Comparison of ENCODE assay signal across 8 cellular contexts in genomic region chr11:46918087-46918751, GRCh38. TPM values are rescaled to one million over a fixed set of nuclear protein-coding genes. Genes with fewer than 3 reads are reported as not detected.
DNase-seq lines count a peak whose midpoint lies in the region; ATAC-seq, FAIRE-seq and TF ChIP-seq lines count a peak whose summit lies in the region.

Gene LRP4 (minus strand): TSS chr11:46918550. CDS start chr11:46918379, 171 bp downstream.

- no peak within 1 kb of the TSS for H3K27ac ChIP-seq in CD4-positive, CD25-positive, alpha-beta regulatory T cell (ENCODE audit: insufficient read depth, low read length, poor library complexity, severe bottlenecking)
- H3K27ac ChIP-seq in H9 (ENCODE audit: insufficient read length, low read depth, low read length): no peak within 1 kb of the TSS
- peak within 1 kb of the TSS; percentile 78 for H3K27ac ChIP-seq in keratinocyte (ENCODE audit: control insufficient read depth, insufficient read depth, low read length)

- TF ChIP-seq CTCF in H9 (conservative IDR thresholded peaks at IDR 0.05) (no peak), bronchial epithelial cell (IDR thresholded peaks at IDR 0.05; ENCODE audit: insufficient read depth, low read length, severe bottlenecking) (no peak), keratinocyte (optimal IDR thresholded peaks at IDR 0.05 in 1 of 3, IDR thresholded peaks at IDR 0.05 in 1 of 3, conservative IDR thresholded peaks at IDR 0.05 in 1 of 3; ENCODE audit: extremely low read depth in 1 of 3, insufficient read depth in 2 of 3, low read length in 3 of 3) (no peak)

- no peak within 1 kb of the TSS for H3K23ac ChIP-seq in H9 (ENCODE audit: insufficient read length, low read depth, low read length)

- H2BK12ac ChIP-seq in H9 (ENCODE audit: insufficient read length, low read depth, low read length): no peak within 1 kb of the TSS

- CTCF ChIA-PET in T-cell (lab: Charles Lee): interaction anchor here in 1 of 2 donors (0.6 kb wide), 1 partner anchor 538 kb away, joined by 5 read pairs; no protein-coding TSS in a partner anchor

- peak; percentile 30 to 45 for ATAC-seq in CD4-positive, CD25-positive, alpha-beta regulatory T cell (ENCODE audit: low read depth in 2 of 2)
- peak; percentile 56 to 65 (median 63) for ATAC-seq in T-cell (replicated peaks in 1 of 4)

- no CpG with 5 or more reads among the region's 95 CpGs for WGBS in H9 (ENCODE audit: extremely low coverage, insufficient read length, low lambda C conversion rate)

- no peak within 1 kb of the TSS for H4K5ac ChIP-seq in H9 (ENCODE audit: insufficient read length, low read depth, low read length)

- H2AFZ ChIP-seq in H9 (ENCODE audit: low read length) (no peak within 1 kb of the TSS), keratinocyte (ENCODE audit: control insufficient read depth, low read length) (peak within 1 kb of the TSS; percentile 72)

- H3K27me3 ChIP-seq in CD4-positive, CD25-positive, alpha-beta regulatory T cell (ENCODE audit: control insufficient read depth, insufficient read depth, low read length): peaks cover 39% of the 10 kb centered on the region
- H3K27me3 ChIP-seq in H9 (ENCODE audit: insufficient read depth, low read length): no peaks in the 10 kb centered on the region; the same call in 1 of the 2 replicates
- no peaks in the 10 kb centered on the region for H3K27me3 ChIP-seq in bronchial epithelial cell (ENCODE audit: control insufficient read depth, insufficient read depth, low read length)
- H3K27me3 ChIP-seq in keratinocyte (ENCODE audit: control insufficient read depth, extremely low read depth, insufficient read depth, low read length): no peaks in the 10 kb centered on the region

- peak within 1 kb of the TSS; percentile 51 for H3K4me3 ChIP-seq in CD4-positive, CD25-positive, alpha-beta regulatory T cell (ENCODE audit: low read depth, low read length)
- peak within 1 kb of the TSS; percentile 57 for H3K4me3 ChIP-seq in bronchial epithelial cell (ENCODE audit: low read depth, low read length)
- H3K4me3 ChIP-seq in keratinocyte (ENCODE audit: control insufficient read depth in 2 of 3, extremely low read depth in 1 of 3, insufficient read depth in 2 of 3, low read depth in 1 of 3, low read length in 3 of 3): peak within 1 kb of the TSS; percentile 51 to 84 (median 83)

- H3K27me3 Mint-ChIP-seq in CD4-positive, CD25-positive, alpha-beta regulatory T cell: peaks cover 71% of the 10 kb centered on the region
- H3K27me3 Mint-ChIP-seq in H9 (ENCODE audit: low read depth): peaks cover 42% of the 10 kb centered on the region
- peaks cover 51 to 60% of the 10 kb centered on the region in 2 donors for H3K27me3 Mint-ChIP-seq in T-cell

- H2AK5ac ChIP-seq in H9 (ENCODE audit: insufficient read length, low read length): no peak within 1 kb of the TSS

- no peaks in the 10 kb centered on the region for H3K9me1 ChIP-seq in keratinocyte (ENCODE audit: control insufficient read depth, extremely low read depth, insufficient read depth, low read length)

- no peak within 1 kb of the TSS for H2BK5ac ChIP-seq in H9 (ENCODE audit: insufficient read length, low read length)

- H2BK20ac ChIP-seq in H9 (ENCODE audit: low read depth, low read length, poor library complexity, severe bottlenecking): no peak within 1 kb of the TSS

- no peak within 1 kb of the TSS for H3K56ac ChIP-seq in H9 (ENCODE audit: insufficient read length, low read depth, low read length)

- H3K79me1 ChIP-seq in H9 (ENCODE audit: insufficient read depth, low read depth, low read length, poor library complexity, severe bottlenecking): no peaks in the 10 kb centered on the region

- dilution Hi-C loops in keratinocyte (cut with MboI; ENCODE audit: extremely low pct_ligation_motif_present, low sequenced_read_pairs): no loop called here

- peaks cover 3% of the 10 kb centered on the region; the same call in 1 of the 2 replicates for H3K79me2 ChIP-seq in H9 (ENCODE audit: insufficient read depth, low read length)
- H3K79me2 ChIP-seq in keratinocyte (ENCODE audit: control insufficient read depth, insufficient read depth, low read length): no peaks in the 10 kb centered on the region

- FAIRE-seq in bronchial epithelial cell (lab: Jason Lieb, UNC) (no peak), keratinocyte (lab: Jason Lieb, UNC) (no peak)

- H3K9ac ChIP-seq in H9 (ENCODE audit: extremely low read depth, insufficient read length, low read length) (peak within 1 kb of the TSS; percentile 35), keratinocyte (ENCODE audit: control insufficient read depth, extremely low read depth, insufficient read depth, low read length) (peak within 1 kb of the TSS; percentile 81)

- peak within 1 kb of the TSS in 1 of 3 donors; percentile 61 for H3K27ac Mint-ChIP-seq in CD4-positive, CD25-positive, alpha-beta regulatory T cell
- H3K27ac Mint-ChIP-seq in H9: peak within 1 kb of the TSS; percentile 54 to 84 (median 73); a peak in 4 of 7 replicates
- peak within 1 kb of the TSS in 1 of 2 donors; percentile 21 for H3K27ac Mint-ChIP-seq in T-cell

- H3K36me3 ChIP-seq in CD4-positive, CD25-positive, alpha-beta regulatory T cell (ENCODE audit: control insufficient read depth, insufficient read depth, low read length): no peaks in the 10 kb centered on the region
- H3K36me3 ChIP-seq in bronchial epithelial cell (ENCODE audit: control insufficient read depth, insufficient read depth, low read length) (no peaks in the 10 kb centered on the region), keratinocyte (ENCODE audit: control insufficient read depth in 2 of 2, extremely low read depth in 1 of 2, insufficient read depth in 2 of 2, low read length in 2 of 2) (no peaks in the 10 kb centered on the region)

- H3K18ac ChIP-seq in H9 (ENCODE audit: insufficient read length, low read depth, low read length): no peak within 1 kb of the TSS

- H2BK120ac ChIP-seq in H9 (ENCODE audit: low read depth, low read length, poor library complexity, severe bottlenecking): no peak within 1 kb of the TSS

- H3K4me1 ChIP-seq in CD4-positive, CD25-positive, alpha-beta regulatory T cell (ENCODE audit: control insufficient read depth, insufficient read depth, low read length, poor library complexity, severe bottlenecking): peaks cover 25% of the 10 kb centered on the region
- H3K4me1 ChIP-seq in H9 (ENCODE audit: insufficient read depth, low read length) (peaks cover 8% of the 10 kb centered on the region; the same call in 1 of the 2 replicates), keratinocyte (ENCODE audit: control insufficient read depth, extremely low read depth, insufficient read depth, low read length) (peaks cover 53% of the 10 kb centered on the region)

- H3K23me2 ChIP-seq in H9 (ENCODE audit: insufficient read length, low read depth, low read length, poor library complexity, severe bottlenecking): peaks cover 19% of the 10 kb centered on the region

- no peak within 1 kb of the TSS for H4K8ac ChIP-seq in H9 (replicated peaks; ENCODE audit: insufficient read length, low read depth, low read length)

- no peak within 1 kb of the TSS for H2BK15ac ChIP-seq in H9 (ENCODE audit: low read depth, low read length)

- peaks cover 6 to 33% (median 23%) of the 10 kb centered on the region in 4 donors for H3K4me1 Mint-ChIP-seq in CD4-positive, CD25-positive, alpha-beta regulatory T cell
- H3K4me1 Mint-ChIP-seq in H9 (peaks cover 51 to 54% of the 10 kb centered on the region in 2 experiments), T-cell (peaks cover 25 to 29% (median 28%) of the 10 kb centered on the region in 3 donors)

- H3K9me3 ChIP-seq in CD4-positive, CD25-positive, alpha-beta regulatory T cell (ENCODE audit: control insufficient read depth in 2 of 2, low read length in 2 of 2): no peaks in the 10 kb centered on the region
- H3K9me3 ChIP-seq in H9 (ENCODE audit: control insufficient read depth, low read depth, low read length) (no peaks in the 10 kb centered on the region), keratinocyte (ENCODE audit: control insufficient read depth, low read depth, low read length) (no peaks in the 10 kb centered on the region)

- H3K4me3 Mint-ChIP-seq in CD4-positive, CD25-positive, alpha-beta regulatory T cell: peak within 1 kb of the TSS; percentile 25 to 90 (median 78)
- H3K4me3 Mint-ChIP-seq in H9 (peak within 1 kb of the TSS; percentile 79 to 97), T-cell (peak within 1 kb of the TSS; percentile 73 to 81 (median 73))

- H3K9me3 Mint-ChIP-seq in CD4-positive, CD25-positive, alpha-beta regulatory T cell: peaks cover 0 to 3% (median 0%) of the 10 kb centered on the region in 7 donors
- H3K9me3 Mint-ChIP-seq in H9 (no peaks in the 10 kb centered on the region; a peak in 1 of 5 replicates), T-cell (no peaks in the 10 kb centered on the region)

- H3K4me2 ChIP-seq in H9 (ENCODE audit: insufficient read depth, insufficient read length, low read length): peak within 1 kb of the TSS; percentile 91
- H3K4me2 ChIP-seq in keratinocyte (ENCODE audit: control insufficient read depth, extremely low read depth, insufficient read depth, low read depth, low read length): peak within 1 kb of the TSS; percentile 93

- POLR2A ChIA-PET in T-cell (lab: Charles Lee): no interaction called here

- H3K14ac ChIP-seq in H9 (ENCODE audit: insufficient read depth, low read length): no peak within 1 kb of the TSS; the same call in 1 of the 2 replicates

- H3K36me3 Mint-ChIP-seq in CD4-positive, CD25-positive, alpha-beta regulatory T cell: no peaks in the 10 kb centered on the region
- H3K36me3 Mint-ChIP-seq in H9 (ENCODE audit: insufficient read depth in 1 of 3, low read depth in 3 of 3) (peaks cover 2 to 4% (median 4%) of the 10 kb centered on the region in 3 experiments; a peak in 4 of 7 replicates), T-cell (no peaks in the 10 kb centered on the region)

- no peak within 1 kb of the TSS for H3T11ph ChIP-seq in H9 (ENCODE audit: low read length)

- H4K20me1 ChIP-seq in H9 (ENCODE audit: control insufficient read depth, insufficient read depth, insufficient read length) (no peaks in the 10 kb centered on the region), keratinocyte (ENCODE audit: control insufficient read depth, extremely low read depth, insufficient read depth, low read length) (no peaks in the 10 kb centered on the region)

- H3K4ac ChIP-seq in H9 (ENCODE audit: low read depth, low read length): no peak within 1 kb of the TSS

- H4K91ac ChIP-seq in H9 (ENCODE audit: insufficient read length, low read depth, low read length): no peak within 1 kb of the TSS

- DNase-seq in CD4-positive, CD25-positive, alpha-beta regulatory T cell: peak in 2 of 3 donors; percentile 14 to 29
- DNase-seq in H9: peak; percentile 65
- DNase-seq in T-cell: peak in 8 of 34 experiments; percentile 5 to 28 (median 16)
- no peak for DNase-seq in bronchial epithelial cell (ENCODE audit: low read depth)
- no peak for DNase-seq in keratinocyte (ENCODE audit: low read depth, low spot score)
- DNase-seq in stimulated activated CD4-positive, alpha-beta T cell treated with anti-CD3 and anti-CD28 coated beads, Interleukin-4, amount 100 ng/mL, for 1 hour: peak; percentile 46
- no peak for DNase-seq in NK-92 treated with Interleukin-12 subunit alpha and Interleukin-12 subunit beta, amount 100 ng/mL, for 24 hours (lab: John Stamatoyannopoulos, UW)
- no peak for DNase-seq in NCI-H1105 (lab: John Stamatoyannopoulos, UW)

RNA-seq across cellular contexts. Expression of gene LRP4, which starts in this region (rescaled TPM):
- total RNA-seq in CD4-positive, CD25-positive, alpha-beta regulatory T cell: 0.05 TPM
- polyA plus RNA-seq in CD4-positive, CD25-positive, alpha-beta regulatory T cell: not detected
- total RNA-seq in H9 (2021): 11.3 and 11.6 TPM in 2 replicates
- under 1 TPM in 3 of 5 donors, not detected in 2; 0.06 to 0.26 (median 0.13) TPM for total RNA-seq in T-cell
- 3.3 and 5.0 TPM in 2 replicates for total RNA-seq in bronchial epithelial cell
- 2.3 to 5.2 TPM (median 3.4 TPM) in 3 replicates for polyA plus RNA-seq in keratinocyte
- polyA plus RNA-seq in keratinocyte (2011; ENCODE audit: low read depth): 3.4 TPM
- 1.6 and 1.8 TPM in 2 replicates for polyA plus RNA-seq in keratinocyte (2011; cell fraction: cytosol; rRNA removed)
- 12.4 and 13.2 TPM in 2 replicates for polyA plus RNA-seq in keratinocyte (2011; cell fraction: nucleus; rRNA removed)
- polyA plus RNA-seq in keratinocyte (2012; ENCODE audit: low replicate concordance): 4.5 and 5.6 TPM in 2 replicates
- polyA minus RNA-seq in keratinocyte: 9.4 to 19.5 TPM (median 12.3 TPM) in 3 replicates
- polyA minus RNA-seq in keratinocyte (2011; cell fraction: cytosol; rRNA and poly(A)+ RNA removed): 11.3 TPM
- 11.1 and 16.4 TPM in 2 replicates for polyA minus RNA-seq in keratinocyte (2011; cell fraction: nucleus; rRNA and poly(A)+ RNA removed)

Comparison
In these comparisons a context has a peak if more than half of its experiments do, and no peak if none do; other contexts are left out.
1. Peak in DNase-seq, ATAC-seq and H3K4me3 ChIP-seq in CD4-positive, CD25-positive, alpha-beta regulatory T cell; RNA of the gene not detected or under 1 TPM.
2. Peak in ATAC-seq in T-cell; RNA of the gene not detected or under 1 TPM.
3. DNase-seq: peak in H9 (single experiment) and stimulated activated CD4-positive, alpha-beta T cell treated with anti-CD3 and anti-CD28 coated beads, Interleukin-4, amount 100 ng/mL, for 1 hour (single experiment); none in bronchial epithelial cell (single experiment), keratinocyte (single experiment), NK-92 treated with Interleukin-12 subunit alpha and Interleukin-12 subunit beta, amount 100 ng/mL, for 24 hours (single experiment) and NCI-H1105 (single experiment).
4. Peak in every context shown above with its lines, with median percentiles within 50 percentile points of each other: H3K4me3 ChIP-seq and H3K4me3 Mint-ChIP-seq.